ENCODE assay signal across 8 cellular contexts in the genomic region with DNA sequence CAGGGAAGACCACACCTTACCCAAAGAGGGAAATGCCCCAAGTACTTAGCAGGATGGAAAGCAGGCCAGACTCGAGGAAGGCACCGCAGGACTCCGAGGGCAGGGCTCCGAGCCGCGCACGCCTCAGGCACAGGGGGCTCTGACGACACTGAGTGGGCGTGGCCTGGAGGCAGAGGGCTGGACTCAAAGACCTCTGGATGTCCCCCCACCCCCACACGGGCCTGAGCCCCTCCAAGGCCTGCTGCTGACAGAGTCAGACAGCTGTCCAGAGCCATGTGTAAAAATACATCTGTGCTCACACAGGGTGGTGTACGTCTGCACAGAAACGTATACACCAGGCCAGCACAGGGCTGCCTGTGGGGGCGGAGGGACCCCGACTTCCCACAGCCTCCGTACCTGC. TPM values are rescaled to one million over a fixed set of nuclear protein-coding genes. Genes with fewer than 3 reads are reported as not detected.
DNase-seq lines count a peak whose midpoint lies in the region; TF ChIP-seq lines count a peak whose summit lies in the region.

No MANE protein-coding gene starts in this region.

- peak overlapping the region; percentile 6 for H3K27ac ChIP-seq in OCI-LY1 (ENCODE audit: low read depth, low read length, poor library complexity, severe bottlenecking)
- H3K27ac ChIP-seq in smooth muscle cell (ENCODE audit: low read depth): peak overlapping the region; percentile 42

- no peaks in the 10 kb centered on the region for H3K9me2 ChIP-seq in OCI-LY1 (ENCODE audit: low read depth, low read length)

- H3K9ac ChIP-seq in OCI-LY1 (ENCODE audit: low read length) (peak overlapping the region; percentile 78), iPS-15b (ENCODE audit: low read depth, low read length) (peak overlapping the region; percentile 50), smooth muscle cell (ENCODE audit: low read depth) (peak overlapping the region; percentile 68)

- TF ChIP-seq CTCF in GM13976 (IDR thresholded peaks at IDR 0.05; ENCODE audit: borderline replicate concordance, control extremely low read depth, extremely low read depth, insufficient read depth, missing control alignments) (no peak), OCI-LY1 (IDR thresholded peaks at IDR 0.05; ENCODE audit: low read length) (no peak), astrocyte of the cerebellum (IDR thresholded peaks at IDR 0.05; ENCODE audit: low read depth, low read length, missing control alignments) (no peak), smooth muscle cell (IDR thresholded peaks at IDR 0.05; ENCODE audit: borderline replicate concordance, insufficient read depth, poor library complexity, severe bottlenecking) (no peak)

- no peaks in the 10 kb centered on the region for H4K20me1 ChIP-seq in OCI-LY1 (ENCODE audit: insufficient read depth, low read length)
- peaks cover 57% of the 10 kb centered on the region for H4K20me1 ChIP-seq in smooth muscle cell (ENCODE audit: low read depth)

- in situ Hi-C loops in GM13976 (cut with MboI; ENCODE audit: low sequenced_read_pairs, unreplicated experiment): no loop called here
- in situ Hi-C loops in astrocyte of the cerebellum (cut with HindIII; ENCODE audit: low sequenced_read_pairs): no loop called here

- H3K4me2 ChIP-seq in OCI-LY1 (ENCODE audit: low read length): peak overlapping the region; percentile 96
- peak overlapping the region; percentile 98 for H3K4me2 ChIP-seq in smooth muscle cell

- H3K4me1 ChIP-seq in OCI-LY1 (ENCODE audit: insufficient read depth, low read length, severe bottlenecking): peaks cover 26% of the 10 kb centered on the region
- peaks cover 16% of the 10 kb centered on the region for H3K4me1 ChIP-seq in iPS-15b (ENCODE audit: control insufficient read depth, insufficient read depth, low read length)
- H3K4me1 ChIP-seq in smooth muscle cell (ENCODE audit: low read depth): peaks cover 18% of the 10 kb centered on the region

- H3K9me3 ChIP-seq in OCI-LY1 (ENCODE audit: low read length): no peaks in the 10 kb centered on the region
- H3K9me3 ChIP-seq in iPS-15b (ENCODE audit: control insufficient read depth, insufficient read depth, low read length): no peaks in the 10 kb centered on the region
- H3K9me3 ChIP-seq in smooth muscle cell (replicated peaks; ENCODE audit: low read depth): no peaks in the 10 kb centered on the region

- peak; percentile 67 for DNase-seq in GM13976 (ENCODE audit: low spot score)
- DNase-seq in astrocyte of the cerebellum (ENCODE audit: low read depth): peak; percentile 34
- no peak for DNase-seq in smooth muscle cell (lab: John Stamatoyannopoulos, UW; ENCODE audit: unreplicated experiment)
- no peak for DNase-seq in effector CD4-positive, alpha-beta T cell
- no peak for DNase-seq in T-helper 9 cell
- DNase-seq in hippocampal formation (lab: John Stamatoyannopoulos, UW): no peak

- H3K79me2 ChIP-seq in OCI-LY1 (ENCODE audit: insufficient read depth, low read length): no peaks in the 10 kb centered on the region
- H3K79me2 ChIP-seq in smooth muscle cell (ENCODE audit: low read depth): peaks cover 60% of the 10 kb centered on the region

- WGBS in smooth muscle cell (ENCODE audit: low lambda C conversion rate): 28% methylated on average over 15 of the region's 15 CpGs

- peaks cover 20% of the 10 kb centered on the region; the same call in 1 of the 2 replicates for H3K36me3 ChIP-seq in OCI-LY1 (ENCODE audit: insufficient read depth, low read length)
- peaks cover 15% of the 10 kb centered on the region for H3K36me3 ChIP-seq in iPS-15b (ENCODE audit: control insufficient read depth, insufficient read depth, low read length)
- H3K36me3 ChIP-seq in smooth muscle cell (ENCODE audit: low read depth): no peaks in the 10 kb centered on the region

- H3F3A ChIP-seq in OCI-LY1 (ENCODE audit: insufficient read depth, low read length): 0 out of 2 replicates have a peak, but pooled peaks cover under 1% of the 10 kb centered on the region
- peaks cover 14% of the 10 kb centered on the region for H3F3A ChIP-seq in smooth muscle cell (ENCODE audit: low read depth)

- H2AFZ ChIP-seq in OCI-LY1 (ENCODE audit: low read length): no peak overlapping the region
- no peak overlapping the region for H2AFZ ChIP-seq in smooth muscle cell (ENCODE audit: low read depth)

- H3K4me3 ChIP-seq in OCI-LY1 (ENCODE audit: low read depth, low read length, poor library complexity, severe bottlenecking): peak overlapping the region; percentile 89
- H3K4me3 ChIP-seq in astrocyte of the cerebellum (ENCODE audit: low read depth, low read length): peak overlapping the region; percentile 72
- peak overlapping the region; percentile 64 for H3K4me3 ChIP-seq in iPS-15b (ENCODE audit: low read depth, low read length)
- H3K4me3 ChIP-seq in smooth muscle cell: peak overlapping the region; percentile 98

- H3K27me3 ChIP-seq in OCI-LY1 (ENCODE audit: insufficient read depth, low read length): no peaks in the 10 kb centered on the region
- peaks cover 30% of the 10 kb centered on the region for H3K27me3 ChIP-seq in iPS-15b (ENCODE audit: control insufficient read depth, insufficient read depth, low read length)
- no peaks in the 10 kb centered on the region for H3K27me3 ChIP-seq in smooth muscle cell (ENCODE audit: low read depth)

RNA-seq across cellular contexts. Expression of gene AKT1, which starts 1.4 kb away (rescaled TPM):
- total RNA-seq in smooth muscle cell: 93.7 and 99.9 TPM in 2 replicates
- 179 and 189 TPM in 2 replicates for polyA plus RNA-seq in smooth muscle cell

RNA-seq across cellular contexts. Expression of gene ZBTB42, which starts 6.8 kb away (rescaled TPM):
- total RNA-seq in smooth muscle cell: 1.6 and 4.2 TPM in 2 replicates
- 0.72 and 1.1 TPM in 2 replicates for polyA plus RNA-seq in smooth muscle cell

RNA-seq across cellular contexts. Expression of gene SIVA1, which starts 41.2 kb away (rescaled TPM):
- total RNA-seq in smooth muscle cell: 78.5 and 155 TPM in 2 replicates
- polyA plus RNA-seq in smooth muscle cell: 118 and 133 TPM in 2 replicates

Comparison
In these comparisons a context has a peak if more than half of its experiments do, and no peak if none do; other contexts are left out.
1. DNase-seq: peak in GM13976 (single experiment) and astrocyte of the cerebellum (single experiment); none in smooth muscle cell (single experiment), effector CD4-positive, alpha-beta T cell (single experiment), T-helper 9 cell (single experiment) and hippocampal formation (0 of 2).
2. Peak in every context shown above with its lines, with median percentiles within 50 percentile points of each other: H3K4me3 ChIP-seq and H3K9ac ChIP-seq.